ENCODE assay signal across 26 cellular contexts in the genomic region with DNA sequence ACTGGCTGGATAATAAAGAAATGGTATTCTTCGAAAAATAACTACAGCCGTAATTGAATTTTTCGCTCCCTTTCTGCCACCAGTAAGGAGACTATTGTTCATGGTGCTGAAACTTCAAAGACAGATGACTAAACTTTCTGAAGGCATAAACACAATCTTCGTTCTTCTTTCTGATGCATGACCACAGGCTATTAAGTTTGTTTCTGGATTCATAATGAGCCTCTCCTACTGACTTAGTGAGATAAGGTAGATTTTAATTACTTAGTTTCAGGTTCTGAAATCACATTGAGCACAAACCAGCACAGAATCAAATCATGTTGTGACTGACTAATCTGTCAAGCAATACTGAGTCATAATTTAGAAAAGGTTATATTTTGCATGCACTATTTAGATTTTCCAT.
"Had no signal": no experiment of that assay in that cellular context is flagged by ENCODE, and none has a peak within 500 bp of the region (broad histone marks: within the 10 kb centered on the region; RNA-seq: fewer than 3 reads in every experiment).

No MANE protein-coding gene starts in this region.

- H3K4me3 ChIP-seq: ascending aorta, coronary artery, dorsolateral prefrontal cortex had no signal

- H3K27ac Mint-ChIP-seq: activated CD4-positive, alpha-beta memory T cell treated with anti-CD3 and anti-CD28 coated beads for 36 hours; activated CD4-positive, alpha-beta T cell treated with anti-CD3 and anti-CD28 coated beads for 36 hours; activated CD4-positive, alpha-beta T cell treated with anti-CD3 and anti-CD28 coated beads, Interleukin-2, amount 10 ng/mL, durations not matched to agents 24 days and 14 days; activated naive CD4-positive, alpha-beta T cell treated with anti-CD3 and anti-CD28 coated beads, Interleukin-2, amount 10 ng/mL, durations not matched to agents 7 days and 5 days; activated naive CD4-positive, alpha-beta T cell treated with anti-CD3 and anti-CD28 coated beads, Interleukin-2, amount 50 U/mL, for 72 hours; activated naive CD8-positive, alpha-beta T cell treated with anti-CD3 and anti-CD28 coated beads, Interleukin-2, amount 10 ng/mL, durations not matched to agents 7 days and 5 days; activated T-cell treated with anti-CD3 and anti-CD28 coated beads, Interleukin-2, amount 50 U/mL, for 24 hours; activated T-cell treated with anti-CD3 and anti-CD28 coated beads, Interleukin-2, amount 50 U/mL, for 72 hours; brain; dendritic cell treated with granulocyte-macrophage colony-stimulating factor and Interleukin-4, amounts not matched to agents 40 ng/mL and 50 ng/mL, for 4 days; endodermal cell had no signal

- H3K4me1 Mint-ChIP-seq: activated CD4-positive, alpha-beta T cell treated with anti-CD3 and anti-CD28 coated beads for 36 hours; activated CD4-positive, alpha-beta T cell treated with anti-CD3 and anti-CD28 coated beads, Interleukin-2, amount 10 ng/mL, durations not matched to agents 24 days and 14 days; activated naive CD4-positive, alpha-beta T cell treated with anti-CD3 and anti-CD28 coated beads, Interleukin-2, amount 10 ng/mL, durations not matched to agents 7 days and 5 days; activated naive CD8-positive, alpha-beta T cell treated with anti-CD3 and anti-CD28 coated beads, Interleukin-2, amount 10 ng/mL, durations not matched to agents 7 days and 5 days; brain; central memory CD8-positive, alpha-beta T cell; endodermal cell had no signal

- H3K4me3 Mint-ChIP-seq: activated CD4-positive, alpha-beta memory T cell treated with anti-CD3 and anti-CD28 coated beads for 36 hours; activated CD4-positive, alpha-beta T cell treated with anti-CD3 and anti-CD28 coated beads for 36 hours; activated CD4-positive, alpha-beta T cell treated with anti-CD3 and anti-CD28 coated beads, Interleukin-2, amount 10 ng/mL, durations not matched to agents 24 days and 14 days; activated naive CD4-positive, alpha-beta T cell treated with anti-CD3 and anti-CD28 coated beads, Interleukin-2, amount 10 ng/mL, durations not matched to agents 7 days and 5 days; activated naive CD8-positive, alpha-beta T cell treated with anti-CD3 and anti-CD28 coated beads, Interleukin-2, amount 10 ng/mL, durations not matched to agents 7 days and 5 days; activated T-cell treated with anti-CD3 and anti-CD28 coated beads, Interleukin-2, amount 50 U/mL, for 24 hours; activated T-cell treated with anti-CD3 and anti-CD28 coated beads, Interleukin-2, amount 50 U/mL, for 72 hours; brain; central memory CD8-positive, alpha-beta T cell; dendritic cell treated with granulocyte-macrophage colony-stimulating factor and Interleukin-4, amounts not matched to agents 40 ng/mL and 50 ng/mL, for 4 days; endodermal cell had no signal

- DNase-seq: activated CD4-positive, alpha-beta memory T cell treated with anti-CD3 and anti-CD28 coated beads for 36 hours; activated CD4-positive, alpha-beta T cell treated with anti-CD3 and anti-CD28 coated beads for 36 hours; activated CD4-positive, alpha-beta T cell treated with anti-CD3 and anti-CD28 coated beads, Interleukin-2, amount 10 ng/mL, durations not matched to agents 24 days and 14 days; activated CD4-positive, CD25-positive, alpha-beta regulatory T cell; activated CD4-positive, CD25-positive, alpha-beta regulatory T cell treated with anti-CD3 and anti-CD28 coated beads, Interleukin-2, amount 50 U/mL, for 72 hours; activated CD8-positive, alpha-beta memory T cell treated with anti-CD3 and anti-CD28 coated beads, Interleukin-2, amount 50 U/mL, for 48 hours; activated gamma-delta T cell; activated naive CD4-positive, alpha-beta T cell; activated naive CD4-positive, alpha-beta T cell treated with anti-CD3 and anti-CD28 coated beads, Interleukin-2, amount 10 ng/mL, durations not matched to agents 7 days and 5 days; activated naive CD8-positive, alpha-beta T cell treated with anti-CD3 and anti-CD28 coated beads, Interleukin-2, amount 10 ng/mL, durations not matched to agents 7 days and 5 days; activated T-cell treated with anti-CD3 and anti-CD28 coated beads for 4 hours; activated T-cell treated with anti-CD3 and anti-CD28 coated beads, Interleukin-2, amount 50 U/mL, for 24 hours; activated T-cell treated with anti-CD3 and anti-CD28 coated beads, Interleukin-2, amount 50 U/mL, for 72 hours; dorsolateral prefrontal cortex; effector memory CD4-positive, alpha-beta T cell; endodermal cell; foreskin fibroblast; head of caudate nucleus; T-helper 2 cell had no signal

- H3K27me3 ChIP-seq: ascending aorta, dorsolateral prefrontal cortex had no signal

- H3K4me1 ChIP-seq: ascending aorta had no signal

- H3K9me3 ChIP-seq: ascending aorta had no signal

- H3K9me3 Mint-ChIP-seq: activated naive CD8-positive, alpha-beta T cell treated with anti-CD3 and anti-CD28 coated beads, Interleukin-2, amount 10 ng/mL, durations not matched to agents 7 days and 5 days; brain; dendritic cell treated with granulocyte-macrophage colony-stimulating factor and Interleukin-4, amounts not matched to agents 40 ng/mL and 50 ng/mL, for 4 days; endodermal cell had no signal

- ATAC-seq: activated CD4-positive, alpha-beta T cell treated with anti-CD3 and anti-CD28 coated beads for 36 hours; activated naive CD4-positive, alpha-beta T cell treated with anti-CD3 and anti-CD28 coated beads, Interleukin-2, amount 50 U/mL, for 72 hours; activated T-cell treated with anti-CD3 and anti-CD28 coated beads, Interleukin-2, amount 50 U/mL, for 72 hours; esophagus mucosa had no signal

- H3K36me3 ChIP-seq: ascending aorta had no signal

- H3K27me3 Mint-ChIP-seq: activated CD4-positive, alpha-beta memory T cell treated with anti-CD3 and anti-CD28 coated beads for 36 hours; activated CD4-positive, alpha-beta T cell treated with anti-CD3 and anti-CD28 coated beads for 36 hours; activated CD4-positive, alpha-beta T cell treated with anti-CD3 and anti-CD28 coated beads, Interleukin-2, amount 10 ng/mL, durations not matched to agents 24 days and 14 days; activated naive CD4-positive, alpha-beta T cell treated with anti-CD3 and anti-CD28 coated beads, Interleukin-2, amount 10 ng/mL, durations not matched to agents 7 days and 5 days; activated naive CD8-positive, alpha-beta T cell treated with anti-CD3 and anti-CD28 coated beads, Interleukin-2, amount 10 ng/mL, durations not matched to agents 7 days and 5 days; activated T-cell treated with anti-CD3 and anti-CD28 coated beads, Interleukin-2, amount 50 U/mL, for 24 hours; brain; central memory CD8-positive, alpha-beta T cell; dendritic cell treated with granulocyte-macrophage colony-stimulating factor and Interleukin-4, amounts not matched to agents 40 ng/mL and 50 ng/mL, for 4 days had no signal

- H3K36me3 Mint-ChIP-seq: activated CD4-positive, alpha-beta memory T cell treated with anti-CD3 and anti-CD28 coated beads for 36 hours; activated naive CD4-positive, alpha-beta T cell treated with anti-CD3 and anti-CD28 coated beads, Interleukin-2, amount 10 ng/mL, durations not matched to agents 7 days and 5 days; activated naive CD4-positive, alpha-beta T cell treated with anti-CD3 and anti-CD28 coated beads, Interleukin-2, amount 50 U/mL, for 72 hours; activated naive CD8-positive, alpha-beta T cell treated with anti-CD3 and anti-CD28 coated beads, Interleukin-2, amount 10 ng/mL, durations not matched to agents 7 days and 5 days; brain had no signal

- H3K27ac ChIP-seq: ascending aorta, coronary artery, dorsolateral prefrontal cortex had no signal
